28 cellular contexts compared by ENCODE assay signal in genomic region chr4:148265627-148266026, GRCh38.
"Had no signal": no experiment of that assay in that cellular context is flagged by ENCODE, and none has a peak within 500 bp of the region (broad histone marks: within the 10 kb centered on the region; RNA-seq: fewer than 3 reads in every experiment).

No MANE protein-coding gene starts in this region.

- H3K27ac ChIP-seq: SK-N-MC, VCaP had no signal

- H3K4me3 ChIP-seq: SK-N-MC had no signal

- H3K36me3 Mint-ChIP-seq: activated CD4-positive, alpha-beta memory T cell treated with anti-CD3 and anti-CD28 coated beads for 36 hours; brain had no signal

- ATAC-seq: activated T-cell treated with anti-CD3 and anti-CD28 coated beads, Interleukin-2, amount 50 U/mL, for 4 hours; activated T-helper 17 cell treated with anti-CD3 and anti-CD28 coated beads, Interleukin-2, amount 50 U/mL, for 72 hours; Panc1; Right ventricle myocardium inferior; T-cell had no signal

- H3K27me3 Mint-ChIP-seq: activated CD4-positive, alpha-beta memory T cell treated with anti-CD3 and anti-CD28 coated beads for 36 hours; activated CD4-positive, alpha-beta T cell treated with anti-CD3 and anti-CD28 coated beads, Interleukin-2, amount 10 ng/mL, durations not matched to agents 7 days and 5 days; activated naive CD8-positive, alpha-beta T cell; activated T-helper 17 cell treated with anti-CD3 and anti-CD28 coated beads, Interleukin-2, amount 50 U/mL, for 72 hours; T-cell had no signal

- H3K27ac Mint-ChIP-seq: activated CD4-positive, alpha-beta memory T cell treated with anti-CD3 and anti-CD28 coated beads for 36 hours; activated CD4-positive, alpha-beta T cell treated with anti-CD3 and anti-CD28 coated beads, Interleukin-2, amount 10 ng/mL, durations not matched to agents 7 days and 5 days; activated naive CD4-positive, alpha-beta T cell treated with anti-CD3 and anti-CD28 coated beads for 36 hours; activated naive CD8-positive, alpha-beta T cell; activated T-helper 17 cell treated with anti-CD3 and anti-CD28 coated beads, Interleukin-2, amount 50 U/mL, for 72 hours; brain; T-cell had no signal

- H3K4me3 Mint-ChIP-seq: activated CD4-positive, alpha-beta memory T cell treated with anti-CD3 and anti-CD28 coated beads for 36 hours; activated CD4-positive, alpha-beta T cell treated with anti-CD3 and anti-CD28 coated beads, Interleukin-2, amount 10 ng/mL, durations not matched to agents 7 days and 5 days; activated naive CD4-positive, alpha-beta T cell treated with anti-CD3 and anti-CD28 coated beads for 36 hours; activated naive CD8-positive, alpha-beta T cell; activated T-cell treated with anti-CD3 and anti-CD28 coated beads, Interleukin-2, amount 50 U/mL, for 4 hours; activated T-helper 17 cell treated with anti-CD3 and anti-CD28 coated beads, Interleukin-2, amount 50 U/mL, for 72 hours; brain; T-cell had no signal

- H3K4me1 Mint-ChIP-seq: activated CD4-positive, alpha-beta T cell treated with anti-CD3 and anti-CD28 coated beads, Interleukin-2, amount 10 ng/mL, durations not matched to agents 7 days and 5 days; brain had no signal

- H3K9me3 Mint-ChIP-seq: activated CD4-positive, alpha-beta T cell treated with anti-CD3 and anti-CD28 coated beads, Interleukin-2, amount 10 ng/mL, durations not matched to agents 7 days and 5 days; activated T-cell treated with anti-CD3 and anti-CD28 coated beads, Interleukin-2, amount 50 U/mL, for 4 hours; brain had no signal

- DNase-seq: activated CD4-positive, alpha-beta memory T cell treated with anti-CD3 and anti-CD28 coated beads for 36 hours; activated CD4-positive, alpha-beta T cell treated with anti-CD3 and anti-CD28 coated beads, Interleukin-2, amount 10 ng/mL, durations not matched to agents 7 days and 5 days; activated CD4-positive, CD25-positive, alpha-beta regulatory T cell; activated CD8-positive, alpha-beta memory T cell treated with anti-CD3 and anti-CD28 coated beads for 24 hours; activated gamma-delta T cell; activated naive CD4-positive, alpha-beta T cell treated with anti-CD3 and anti-CD28 coated beads for 36 hours; activated T-cell treated with anti-CD3 and anti-CD28 coated beads, Interleukin-2, amount 50 U/mL, for 4 hours; amygdala; Karpas-422; NCI-H1105 treated with DMSO at 0.1 percent for 48 hours; NCI-H1436 treated with DMSO at 0.1 percent for 48 hours; NCI-H187; NCI-H2081; NCI-H510A treated with DMSO at 0.1 percent for 48 hours; NCI-H69; NK-92 treated with Interleukin-12 subunit alpha and Interleukin-12 subunit beta, amount 100 ng/mL, for 24 hours; OCI-M1; RPMI8226; T-cell; T-helper 2 cell; T1000 had no signal
